Comparison of ENCODE assay signal across 1 cellular context in the genomic region with DNA sequence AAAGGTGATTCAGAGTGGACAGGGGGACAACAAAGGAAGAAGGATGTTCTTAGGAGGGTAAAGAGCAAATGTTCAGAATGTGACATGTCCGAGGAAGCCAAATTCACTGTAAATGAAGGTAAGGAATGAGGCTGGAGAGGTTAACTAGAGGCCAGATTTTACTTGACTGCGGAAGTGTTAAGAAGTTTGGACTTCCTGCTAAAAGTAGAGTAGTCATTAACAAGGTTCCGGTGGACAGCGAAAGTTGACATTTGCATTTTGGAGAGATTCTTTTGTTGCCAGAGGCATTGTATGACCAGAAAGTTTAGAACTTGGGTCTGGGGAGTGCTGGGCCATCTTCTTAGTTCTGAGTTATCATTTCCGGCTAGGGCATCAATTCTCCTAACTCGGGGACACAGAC.
A peak's percentile ranks its signal among the peaks of the same experiment; 100 is the strongest.
TF ChIP-seq lines count a peak whose summit lies in the region.

No MANE protein-coding gene starts in this region.

TF ChIP-seq in endothelial cell of umbilical vein, 7 proteins besides CTCF, POLR2A, EP300 and RAD21:
- TF ChIP-seq FOS (IDR thresholded peaks at IDR 0.05; ENCODE audit: borderline replicate concordance, insufficient read depth, low read length): no peak
- peak; percentile 35 for TF ChIP-seq POLR2AphosphoS5 (IDR thresholded peaks at IDR 0.05; ENCODE audit: insufficient read depth, low read depth, low read length)
- no peak for TF ChIP-seq GATA2 (IDR thresholded peaks at IDR 0.05; ENCODE audit: insufficient read depth, insufficient read length, low read depth, low read length)
